8 cellular contexts compared by ENCODE assay signal in genomic region chr10:102646610-102647432, GRCh38. TPM values are rescaled to one million over a fixed set of nuclear protein-coding genes. Genes with fewer than 3 reads are reported as not detected.
DNase-seq lines count a peak whose midpoint lies in the region; ATAC-seq and TF ChIP-seq lines count a peak whose summit lies in the region.

No MANE protein-coding gene starts in this region.

- no peaks in the 10 kb centered on the region for H3K27me3 Mint-ChIP-seq in activated T-helper 1 cell treated with anti-CD3 and anti-CD28 coated beads, Interleukin-12 subunit alpha, Interleukin-12 subunit beta, Interleukin-2, Interleukin-4 antibody, amounts not matched to agents 30 ng/mL and 10 ng/mL and 1 ng/mL, durations not matched to agents 14 hours and 24 hours and 36 hours (ENCODE audit: insufficient read depth)

- peak overlapping the region; percentile 95 for H3K27ac Mint-ChIP-seq in activated T-helper 1 cell treated with anti-CD3 and anti-CD28 coated beads, Interleukin-12 subunit alpha, Interleukin-12 subunit beta, Interleukin-2, Interleukin-4 antibody, amounts not matched to agents 30 ng/mL and 10 ng/mL and 1 ng/mL, durations not matched to agents 14 hours and 24 hours and 36 hours

- H3K36me3 Mint-ChIP-seq in activated T-helper 1 cell treated with anti-CD3 and anti-CD28 coated beads, Interleukin-12 subunit alpha, Interleukin-12 subunit beta, Interleukin-2, Interleukin-4 antibody, amounts not matched to agents 30 ng/mL and 10 ng/mL and 1 ng/mL, durations not matched to agents 14 hours and 24 hours and 36 hours (ENCODE audit: low read depth): peaks cover 25% of the 10 kb centered on the region

- no peaks in the 10 kb centered on the region for H3K27me3 ChIP-seq in BE2C

- DNase-seq in BE2C (no peak), NAMALWA (ENCODE audit: low spot score) (peak; percentile 82), fibroblast of pulmonary artery (ENCODE audit: low read depth) (peak; percentile 59), nucleus accumbens (lab: John Stamatoyannopoulos, UW) (peak in 37 of 56 donors; percentile 28 to 78 (median 50)), NK-92 (lab: John Stamatoyannopoulos, UW; ENCODE audit: unreplicated experiment) (no peak)
- DNase-seq in activated T-helper 1 cell treated with anti-CD3 and anti-CD28 coated beads, Interleukin-12 subunit alpha, Interleukin-12 subunit beta, Interleukin-2, Interleukin-4 antibody, amounts not matched to agents 30 ng/mL and 10 ng/mL and 1 ng/mL, durations not matched to agents 14 hours and 24 hours and 36 hours (ENCODE audit: low spot score): peak; percentile 28
- no peak for DNase-seq in effector CD8-positive, alpha-beta T cell (lab: John Stamatoyannopoulos, UW)

- peaks cover 8% of the 10 kb centered on the region; the same call in 1 of the 2 replicates for H3K36me3 ChIP-seq in BE2C

- H3K4me1 ChIP-seq in BE2C: peaks cover 8% of the 10 kb centered on the region

- H3K4me3 ChIP-seq in BE2C (ENCODE audit: low read depth, low read length) (peak overlapping the region; percentile 91), fibroblast of pulmonary artery (replicated peaks; ENCODE audit: low read depth, low read length) (peak overlapping the region; percentile 100)

- no peaks in the 10 kb centered on the region for H3K9me3 Mint-ChIP-seq in activated T-helper 1 cell treated with anti-CD3 and anti-CD28 coated beads, Interleukin-12 subunit alpha, Interleukin-12 subunit beta, Interleukin-2, Interleukin-4 antibody, amounts not matched to agents 30 ng/mL and 10 ng/mL and 1 ng/mL, durations not matched to agents 14 hours and 24 hours and 36 hours

- TF ChIP-seq CTCF in BE2C (IDR thresholded peaks at IDR 0.05; ENCODE audit: low read depth, low read length): no peak
- no peak for TF ChIP-seq CTCF in fibroblast of pulmonary artery (IDR thresholded peaks at IDR 0.05; ENCODE audit: low read length, missing control alignments)

- no peak for ATAC-seq in GM21717 (IDR thresholded peaks at IDR 0.05; ENCODE audit: unreplicated experiment)

- peak overlapping the region; percentile 91 for H3K4me3 Mint-ChIP-seq in activated T-helper 1 cell treated with anti-CD3 and anti-CD28 coated beads, Interleukin-12 subunit alpha, Interleukin-12 subunit beta, Interleukin-2, Interleukin-4 antibody, amounts not matched to agents 30 ng/mL and 10 ng/mL and 1 ng/mL, durations not matched to agents 14 hours and 24 hours and 36 hours

- intact Hi-C loops in activated T-helper 1 cell treated with anti-CD3 and anti-CD28 coated beads, Interleukin-12 subunit alpha, Interleukin-12 subunit beta, Interleukin-2, Interleukin-4 antibody, amounts not matched to agents 30 ng/mL and 10 ng/mL and 1 ng/mL, durations not matched to agents 14 hours and 24 hours and 36 hours (cut with micrococcal nuclease): loop anchor here (1.0 to 5.0 kb wide), 7 partner anchors 14 to 545 kb away; partner anchors contain the start of genes ACTR1A, ARL3, CNNM2 and NT5C2

- H3K9me3 ChIP-seq in BE2C: no peaks in the 10 kb centered on the region

- H3K4me1 Mint-ChIP-seq in activated T-helper 1 cell treated with anti-CD3 and anti-CD28 coated beads, Interleukin-12 subunit alpha, Interleukin-12 subunit beta, Interleukin-2, Interleukin-4 antibody, amounts not matched to agents 30 ng/mL and 10 ng/mL and 1 ng/mL, durations not matched to agents 14 hours and 24 hours and 36 hours (ENCODE audit: low read depth): peaks cover 55% of the 10 kb centered on the region

RNA-seq across cellular contexts. Expression of gene TRIM8, which starts 2.5 kb away (rescaled TPM):
- 148 TPM for polyA plus RNA-seq in BE2C (2012; ENCODE audit: insufficient read depth, insufficient read length, low read depth)
- total RNA-seq in activated T-helper 1 cell treated with anti-CD3 and anti-CD28 coated beads, Interleukin-12 subunit alpha, Interleukin-12 subunit beta, Interleukin-2, Interleukin-4 antibody, amounts not matched to agents 30 ng/mL and 10 ng/mL and 1 ng/mL, durations not matched to agents 14 hours and 24 hours and 36 hours: 108 and 111 TPM in 2 replicates

Comparison
In these comparisons a context has a peak if more than half of its experiments do, and no peak if none do; other contexts are left out.
1. DNase-seq: peak in NAMALWA (single experiment), activated T-helper 1 cell treated with anti-CD3 and anti-CD28 coated beads, Interleukin-12 subunit alpha, Interleukin-12 subunit beta, Interleukin-2, Interleukin-4 antibody, amounts not matched to agents 30 ng/mL and 10 ng/mL and 1 ng/mL, durations not matched to agents 14 hours and 24 hours and 36 hours (single experiment), fibroblast of pulmonary artery (single experiment) and nucleus accumbens (37 of 56); none in BE2C (single experiment), effector CD8-positive, alpha-beta T cell (single experiment) and NK-92 (single experiment).